ENCODE assay signal across 12 cellular contexts in the genomic region with DNA sequence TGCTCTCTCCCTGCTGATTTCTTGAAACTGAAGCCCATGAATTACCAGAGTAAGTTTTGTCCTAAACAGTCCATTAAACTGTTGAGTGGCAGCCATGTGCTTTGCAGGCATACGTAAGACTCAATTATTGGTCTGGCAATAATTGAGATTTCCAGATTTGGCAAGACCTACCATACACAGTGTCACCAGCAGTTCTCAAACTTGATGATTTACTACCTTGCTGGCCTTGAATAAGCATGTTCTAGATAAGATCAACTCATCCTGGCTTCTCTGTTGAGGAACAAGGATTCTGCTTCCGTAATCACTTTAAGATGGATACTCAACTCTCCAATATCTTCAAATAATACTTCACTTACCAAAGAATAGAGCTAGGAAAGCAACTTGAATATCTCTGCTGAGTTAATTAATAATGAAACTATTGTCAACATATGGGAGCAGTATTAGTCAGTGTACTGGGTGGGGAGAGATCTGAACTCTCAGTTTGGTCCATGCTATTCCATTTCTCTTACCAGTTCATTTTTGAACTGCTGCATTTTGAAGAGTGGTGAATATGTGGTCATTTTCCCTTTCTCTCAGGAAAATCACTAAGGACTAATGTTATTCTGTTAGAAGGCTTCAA.
DNase-seq lines count a peak whose midpoint lies in the region; ATAC-seq and TF ChIP-seq lines count a peak whose summit lies in the region.
"Had no signal": no experiment of that assay in that cellular context is flagged by ENCODE, and none has a peak within 500 bp of the region (broad histone marks: within the 10 kb centered on the region; RNA-seq: fewer than 3 reads in every experiment).

No MANE protein-coding gene starts in this region.

- no peak overlapping the region for H3K4me3 ChIP-seq in LNCaP clone FGC (ENCODE audit: low read depth, low read length)

- intact Hi-C loops in Right ventricle myocardium inferior (cut with DNase I) = no loop called here

- TF ChIP-seq CTCF in C4-2B (conservative IDR thresholded peaks at IDR 0.05) = no peak
- TF ChIP-seq CTCF in LNCaP clone FGC (IDR thresholded peaks at IDR 0.05; ENCODE audit: control insufficient read depth, extremely low read depth, insufficient read depth) = no peak

- peak overlapping the region; percentile 68; the same call in 1 of the 2 replicates for H3K27ac ChIP-seq in C4-2B

- DNase-seq in LNCaP clone FGC (ENCODE audit: low read depth) = peak; percentile 86
- no peak for DNase-seq in Right ventricle myocardium inferior (ENCODE audit: missing footprints)
- DNase-seq in activated CD8-positive, alpha-beta memory T cell treated with anti-CD3 and anti-CD28 coated beads, Interleukin-2, amount 50 U/mL, for 4 hours = no peak
- DNase-seq in activated CD8-positive, alpha-beta memory T cell treated with anti-CD3 and anti-CD28 coated beads for 24 hours = no peak
- DNase-seq: NCI-H1436 treated with DMSO at 0.1 percent for 48 hours, NCI-H2081, NCI-H226, NCI-H526 had no signal

- ATAC-seq in GM18870 (IDR thresholded peaks at IDR 0.05; ENCODE audit: unreplicated experiment) (peak; percentile 77), HG02943 (IDR thresholded peaks at IDR 0.05; ENCODE audit: low read depth, unreplicated experiment) (peak; percentile 55), HG02571 (IDR thresholded peaks at IDR 0.05; ENCODE audit: unreplicated experiment) (no peak), Right ventricle myocardium inferior (no peak)

Comparison
In these comparisons a context has a peak if more than half of its experiments do, and no peak if none do; other contexts are left out.
1. ATAC-seq: peak in GM18870 (single experiment) and HG02943 (single experiment); none in HG02571 (single experiment) and Right ventricle myocardium inferior (single experiment).